ENCODE assay signal across 8 cellular contexts in genomic region chr9:33263936-33264472, GRCh38. TPM values are rescaled to one million over a fixed set of nuclear protein-coding genes. Genes with fewer than 3 reads are reported as not detected.
DNase-seq lines count a peak whose midpoint lies in the region; ATAC-seq, FAIRE-seq and TF ChIP-seq lines count a peak whose summit lies in the region.

No MANE protein-coding gene starts in this region.

- intact Hi-C loops in ascending aorta (cut with DNase I), result loop anchor here (1.0 kb wide), 4 partner anchors 26 to 263 kb away; partner anchors contain the start of genes APTX, DNAJA1, NFX1 and SMU1
- intact Hi-C loops in sciatic nerve (cut with DNase I), result no loop called here

- DNase-seq in AML-193 (lab: John Stamatoyannopoulos, UW) (peak; percentile 21 to 25), SJSA1 (ENCODE audit: low read depth in 1 of 2, low spot score in 2 of 2) (no peak), ascending aorta (ENCODE audit: low spot score in 2 of 2) (peak; percentile 22 to 73), hypothalamus (lab: John Stamatoyannopoulos, UW) (peak in 40 of 51 donors; percentile 25 to 78 (median 52)), sciatic nerve (ENCODE audit: low spot score) (peak; percentile 81), RCC 7860 (ENCODE audit: low spot score) (no peak)

- ATAC-seq in GM18870 (IDR thresholded peaks at IDR 0.05; ENCODE audit: unreplicated experiment) (peak; percentile 7), HG03097 (IDR thresholded peaks at IDR 0.05; ENCODE audit: low FRiP score, unreplicated experiment) (peak; percentile 22), sciatic nerve (peak; percentile 6)

- peak overlapping the region; percentile 42; the same call in 1 of the 2 replicates for H3K27ac ChIP-seq in SJSA1
- peak overlapping the region; percentile 90 to 92 for H3K27ac ChIP-seq in ascending aorta

- H3K27me3 ChIP-seq in SJSA1 (replicated peaks) (no peaks in the 10 kb centered on the region), ascending aorta (no peaks in the 10 kb centered on the region)

- no peak for FAIRE-seq in RCC 7860 (lab: Jason Lieb, UNC)

- peaks cover 21% of the 10 kb centered on the region for H3K36me3 ChIP-seq in SJSA1
- H3K36me3 ChIP-seq in ascending aorta, result peaks cover 21 to 49% of the 10 kb centered on the region in 2 donors

- no peak for TF ChIP-seq CTCF in ascending aorta (IDR thresholded peaks at IDR 0.05)

- H3K4me1 ChIP-seq in SJSA1 (replicated peaks) (peaks cover 6% of the 10 kb centered on the region), ascending aorta (peaks cover 7 to 9% of the 10 kb centered on the region in 2 donors)

- H3K9me3 ChIP-seq in SJSA1 (replicated peaks) (no peaks in the 10 kb centered on the region), ascending aorta (no peaks in the 10 kb centered on the region)

- H3K4me3 ChIP-seq in SJSA1 (peak overlapping the region; percentile 75), ascending aorta (peak overlapping the region; percentile 90 to 95)

RNA-seq across cellular contexts. Expression of gene BAG1, which starts 0.5 kb away (rescaled TPM):
- total RNA-seq in SJSA1 (2014; rRNA removed; shearing (Covaris generic)), result 25.0 and 39.4 TPM in 2 replicates
- 58.5 TPM for total RNA-seq in ascending aorta
- total RNA-seq in sciatic nerve, result 85.6 TPM

RNA-seq across cellular contexts. Expression of gene CHMP5, which starts 0.8 kb away (rescaled TPM):
- total RNA-seq in SJSA1 (2014; rRNA removed; shearing (Covaris generic)), result 60.5 and 65.9 TPM in 2 replicates
- total RNA-seq in ascending aorta, result 47.5 TPM
- 73.0 TPM for total RNA-seq in sciatic nerve

RNA-seq across cellular contexts. Expression of gene SPINK4, which starts 24.0 kb away (rescaled TPM):
- total RNA-seq in SJSA1 (2014; rRNA removed; shearing (Covaris generic)), result not detected in 2 replicates
- total RNA-seq in ascending aorta, result not detected
- not detected for total RNA-seq in sciatic nerve

RNA-seq across cellular contexts. Expression of gene NFX1, which starts 26.3 kb away (rescaled TPM):
- total RNA-seq in SJSA1 (2014; rRNA removed; shearing (Covaris generic)), result 10.3 and 13.0 TPM in 2 replicates
- total RNA-seq in ascending aorta (14.2 TPM), sciatic nerve (45.8 TPM)

Comparison
In these comparisons a context has a peak if more than half of its experiments do, and no peak if none do; other contexts are left out.
1. DNase-seq: peak in AML-193 (2 of 2), ascending aorta (2 of 2), hypothalamus (40 of 51) and sciatic nerve (single experiment); none in SJSA1 (0 of 2) and RCC 7860 (single experiment).
2. Peak in every context shown above with its lines, with median percentiles within 50 percentile points of each other: ATAC-seq.